Comparison of ENCODE assay signal across 31 cellular contexts in the genomic region with DNA sequence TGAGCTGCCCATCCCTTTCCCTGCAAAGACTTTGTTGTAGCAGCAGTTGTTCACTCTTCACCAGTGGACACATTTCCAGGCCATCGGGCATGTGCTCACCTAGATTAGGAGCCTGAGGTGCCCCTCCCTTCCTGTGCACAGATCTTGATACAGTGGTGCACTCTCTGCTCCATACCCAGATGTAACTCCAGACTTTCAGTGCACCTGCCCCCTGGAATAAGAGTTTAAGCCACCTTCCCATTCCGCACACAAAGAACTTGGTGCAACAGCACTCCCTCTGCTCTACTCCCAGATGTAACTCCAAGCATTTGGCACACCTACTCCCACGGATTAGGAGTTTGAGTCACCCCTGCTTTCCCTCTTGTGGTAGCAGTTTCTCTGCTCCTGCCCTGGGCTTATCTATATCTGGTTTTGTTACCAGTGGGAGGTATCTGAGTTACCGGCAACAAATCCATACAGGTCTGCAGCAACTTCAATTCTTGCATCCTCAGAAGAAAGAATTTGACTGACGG. TPM values are rescaled to one million over a fixed set of nuclear protein-coding genes. Genes with fewer than 3 reads are reported as not detected.
DNase-seq lines count a peak whose midpoint lies in the region; ATAC-seq, FAIRE-seq and TF ChIP-seq lines count a peak whose summit lies in the region.
"Had no signal": no experiment of that assay in that cellular context is flagged by ENCODE, and none has a peak within 500 bp of the region (broad histone marks: within the 10 kb centered on the region; RNA-seq: fewer than 3 reads in every experiment).

No MANE protein-coding gene starts in this region.

- no peak for TF ChIP-seq EP300 in HepG2 (IDR thresholded peaks at IDR 0.05; ENCODE audit: low read depth in 2 of 2, low read length in 2 of 2)
- TF ChIP-seq EP300 in HepG2 (CRISPR knock-in tag; IDR thresholded peaks at IDR 0.05; ENCODE audit: borderline replicate concordance), result no peak
- no peak for TF ChIP-seq EP300 in GM12878 (IDR thresholded peaks at IDR 0.05; ENCODE audit: borderline replicate concordance in 1 of 2, control insufficient read depth in 1 of 2, low read depth in 2 of 2, low read length in 2 of 2)

- H3K4me1 ChIP-seq in HepG2 (ENCODE audit: insufficient read depth, low read length), result no peaks in the 10 kb centered on the region
- peaks cover 0 to 6% (median 0%) of the 10 kb centered on the region in 4 donors for H3K4me1 ChIP-seq in right lobe of liver
- no peaks in the 10 kb centered on the region for H3K4me1 ChIP-seq in GM12878 (ENCODE audit: control insufficient read depth, insufficient read depth, low read length)
- H3K4me1 ChIP-seq: A549, esophagus muscularis mucosa, pancreas, upper lobe of left lung had no signal

- POLR2A ChIA-PET in HepG2 (lab: Yijun Ruan, JAX), result no interaction called here
- POLR2A ChIA-PET in GM12878 (lab: Charles Lee), result no interaction called here

- no peak for TF ChIP-seq POLR2A in HepG2 (IDR thresholded peaks at IDR 0.05; ENCODE audit: insufficient read depth in 1 of 2, low read depth in 2 of 2, low read length in 2 of 2)
- TF ChIP-seq POLR2A in right lobe of liver (IDR thresholded peaks at IDR 0.05), result no peak
- TF ChIP-seq POLR2A in GM12878 (IDR thresholded peaks at IDR 0.05; ENCODE audit: low read depth, low read length), result no peak

- RAD21 ChIA-PET in GM12878 (lab: Charles Lee; ENCODE audit: unreplicated experiment), result no interaction called here

- H3K27me3 ChIP-seq in HepG2 (ENCODE audit: control insufficient read depth in 1 of 2, insufficient read depth in 2 of 2, low read length in 2 of 2) (no peaks in the 10 kb centered on the region), right lobe of liver (no peaks in the 10 kb centered on the region), GM12878 (replicated peaks in 1 of 2; ENCODE audit: control insufficient read depth in 2 of 2, insufficient read depth in 2 of 2, low read length in 1 of 2) (no peaks in the 10 kb centered on the region)
- H3K27me3 ChIP-seq: esophagus muscularis mucosa, pancreas, upper lobe of left lung had no signal

- TF ChIP-seq CTCF in HepG2 (CRISPR knock-in tag; IDR thresholded peaks at IDR 0.05) (no peak), right lobe of liver (IDR thresholded peaks at IDR 0.05) (no peak), GM12878 (IDR thresholded peaks at IDR 0.05 in 2 of 3, conservative IDR thresholded peaks at IDR 0.05 in 1 of 3; ENCODE audit: control insufficient read depth in 2 of 3, extremely low read depth in 1 of 3, insufficient read depth in 1 of 3, low read depth in 3 of 3, low read length in 3 of 3) (no peak)

- H4K20me1 ChIP-seq in HepG2 (ENCODE audit: insufficient read depth, low read length) (no peaks in the 10 kb centered on the region), GM12878 (ENCODE audit: control insufficient read depth, insufficient read depth) (no peaks in the 10 kb centered on the region)

- WGBS in HepG2 (ENCODE audit: low lambda C conversion rate), result 93% methylated on average over 5 of the region's 5 CpGs
- 71% methylated on average over 3 of the region's 5 CpGs for WGBS in right lobe of liver (ENCODE audit: insufficient coverage, low coverage, low lambda C conversion rate, missing lambda C conversion rate)
- 99% methylated on average over 5 of the region's 5 CpGs for WGBS in GM12878 (ENCODE audit: insufficient coverage, insufficient replicate concordance, low lambda C conversion rate, missing lambda C conversion rate)

- SMC1A ChIA-PET in GM12878 (lab: Charles Lee; ENCODE audit: uncharacterized antibody, unreplicated experiment), result interaction anchor here (1.6 kb wide), 1 partner anchor 13 kb away, joined by 3 read pairs; no protein-coding TSS in a partner anchor

- ATAC-seq in HepG2 (peak; percentile 36), right lobe of liver (no peak), GM12878 (peak; percentile 22; the same call in 2 of the 3 replicates)
- ATAC-seq: A549; effector memory CD8-positive, alpha-beta T cell; stimulated activated naive B cell treated with anti-CD40 and anti-IgM and Interleukin-4, amounts not matched to agents 10 μg/mL and 1 μg/mL and 100 μg/mL, for 72 hours had no signal

- CTCF ChIA-PET in HepG2 (lab: Yijun Ruan, JAX; ENCODE audit: low intra/inter-chr PET ratio, low total read pairs), result no interaction called here
- CTCF ChIA-PET in GM12878 (lab: Yijun Ruan, JAX), result no interaction called here

- H2AFZ ChIP-seq in HepG2 (ENCODE audit: low read length) (no peak overlapping the region), GM12878 (ENCODE audit: control insufficient read depth, low read depth, low read length) (no peak overlapping the region)

- H3K4me3 ChIP-seq in HepG2 (replicated peaks in 1 of 3; ENCODE audit: insufficient read depth in 1 of 3, low read depth in 2 of 3, low read length in 3 of 3) (no peak overlapping the region), right lobe of liver (no peak overlapping the region), GM12878 (no peak overlapping the region)
- H3K4me3 ChIP-seq: A549, esophagus muscularis mucosa, pancreas, skin epidermis, upper lobe of left lung had no signal

- FAIRE-seq in HepG2 (lab: Jason Lieb, UNC) (no peak), GM12878 (lab: Jason Lieb, UNC) (no peak)
- FAIRE-seq: A549, GM19239, pancreas had no signal

- H3K36me3 ChIP-seq in HepG2 (replicated peaks in 1 of 2; ENCODE audit: control insufficient read depth in 1 of 2, insufficient read depth in 2 of 2, low read length in 2 of 2), result no peaks in the 10 kb centered on the region
- H3K36me3 ChIP-seq in right lobe of liver, result no peaks in the 10 kb centered on the region
- H3K36me3 ChIP-seq in GM12878 (ENCODE audit: control insufficient read depth in 2 of 2, insufficient read depth in 2 of 2, low read length in 1 of 2), result no peaks in the 10 kb centered on the region
- H3K36me3 ChIP-seq: esophagus muscularis mucosa, pancreas, upper lobe of left lung had no signal

- no TSS peak for BruUV-seq in HepG2 (replicated peaks; lab: Mats Ljungman, UMichigan)
- BruUV-seq in GM12878 (replicated peaks; lab: Mats Ljungman, UMichigan), result no TSS peak

- no peak overlapping the region for H3K9ac ChIP-seq in HepG2 (ENCODE audit: insufficient read depth, low read depth, low read length)
- H3K9ac ChIP-seq in GM12878 (ENCODE audit: control insufficient read depth, insufficient read depth, low read length), result no peak overlapping the region

- no peak overlapping the region for H3K4me2 ChIP-seq in HepG2 (ENCODE audit: low read depth, low read length)
- H3K4me2 ChIP-seq in GM12878 (ENCODE audit: control insufficient read depth, insufficient read depth), result no peak overlapping the region
- H3K4me2 ChIP-seq: A549 had no signal

- in situ Hi-C loops in HepG2 (cut with HindIII; ENCODE audit: extremely low pct_ligation_motif_present, low pct_unique_long_range_greater_than_20kb) (no loop called here), GM12878 (cut with MboI) (no loop called here)

- H3K79me2 ChIP-seq in HepG2 (ENCODE audit: insufficient read depth, low read length) (no peaks in the 10 kb centered on the region), GM12878 (ENCODE audit: control insufficient read depth, insufficient read depth, low read length) (no peaks in the 10 kb centered on the region)

- TF ChIP-seq RAD21 in HepG2 (CRISPR knock-in tag; IDR thresholded peaks at IDR 0.05) (no peak), GM12878 (IDR thresholded peaks at IDR 0.05; ENCODE audit: insufficient read depth, low read depth, low read length) (no peak)

- H3K9me3 ChIP-seq in HepG2 (ENCODE audit: low read length) (peaks cover 10% of the 10 kb centered on the region; the same call in 1 of the 2 replicates), right lobe of liver (no peaks in the 10 kb centered on the region), GM12878 (replicated peaks; ENCODE audit: control insufficient read depth, insufficient read depth, low read length) (peaks cover 7% of the 10 kb centered on the region)

- no peak overlapping the region for H3K27ac ChIP-seq in HepG2 (ENCODE audit: extremely low read length, insufficient read depth, low read length)
- no peak overlapping the region for H3K27ac ChIP-seq in right lobe of liver
- H3K27ac ChIP-seq in GM12878 (ENCODE audit: control insufficient read depth, insufficient read depth), result no peak overlapping the region
- H3K27ac ChIP-seq: A549, esophagus muscularis mucosa, pancreas, skin epidermis, upper lobe of left lung had no signal

- DNase-seq in HepG2 (ENCODE audit: low spot score) (no peak), right lobe of liver (no peak), GM12878 (ENCODE audit: low read depth, low spot score) (no peak), head of caudate nucleus (peak in 22 of 42 donors; percentile 8 to 75 (median 30)), SKM-1 (lab: John Stamatoyannopoulos, UW; ENCODE audit: unreplicated experiment) (no peak), ureter (ENCODE audit: low spot score) (no peak), cerebellar cortex (ENCODE audit: low spot score) (no peak), medulla oblongata (ENCODE audit: extremely low spot score) (no peak)
- DNase-seq: activated CD4-positive, alpha-beta T cell treated with anti-CD3 and anti-CD28 coated beads, Interleukin-2, amount 10 ng/mL, durations not matched to agents 24 days and 14 days; activated effector memory CD4-positive, alpha-beta T cell treated with Interleukin-2 at 50 U/mL for 16 hours; aorta; central memory CD4-positive, alpha-beta T cell; DMS79 treated with DMSO at 0.1 percent for 48 hours; effector memory CD8-positive, alpha-beta T cell; GOT3; hypothalamus; immature natural killer cell; KG1; mammary epithelial cell; NCI-H1417 treated with DMSO at 0.1 percent for 48 hours; NCI-H2227 treated with DMSO at 0.1 percent for 48 hours; pancreas; retina; stimulated activated naive B cell treated with anti-CD40 and anti-IgM and Interleukin-4, amounts not matched to agents 10 μg/mL and 1 μg/mL and 100 μg/mL, for 72 hours; substantia nigra; T-helper 9 cell; upper lobe of left lung had no signal

- intact Hi-C loops in HepG2 (cut with micrococcal nuclease; ENCODE audit: unreplicated experiment) (no loop called here), right lobe of liver (cut with DNase I) (no loop called here), GM12878 (cut with micrococcal nuclease; ENCODE audit: unreplicated experiment) (no loop called here), head of caudate nucleus (cut with DNase I) (no loop called here)

RNA-seq across cellular contexts. Expression of gene PLK4, which starts 36.0 kb away (rescaled TPM):
- 46.1 and 52.4 TPM in 2 replicates for total RNA-seq in HepG2 (2016; rRNA removed; fragmentation: Illumina TruSeq; extraction: Trizol)
- total RNA-seq in HepG2 (2016; cell fraction: cytosol; rRNA removed; fragmentation: Illumina TruSeq; extraction: Trizol; ENCODE audit: low read depth), result 4.0 and 4.8 TPM in 2 replicates
- total RNA-seq in HepG2 (2016; cell fraction: insoluble cytoplasmic fraction; rRNA removed; fragmentation: Illumina TruSeq; extraction: Trizol), result 37.2 and 43.6 TPM in 2 replicates
- total RNA-seq in HepG2 (2016; cell fraction: membrane; rRNA removed; fragmentation: Illumina TruSeq; extraction: Trizol), result 22.0 and 25.6 TPM in 2 replicates
- total RNA-seq in HepG2 (2016; cell fraction: nucleus; rRNA removed; fragmentation: Illumina TruSeq; extraction: Trizol), result 58.1 and 65.6 TPM in 2 replicates
- 11.1 and 22.4 TPM in 2 replicates for polyA plus RNA-seq in HepG2 (2011; rRNA removed)
- 4.5 and 5.7 TPM in 2 replicates for polyA plus RNA-seq in HepG2 (2011; cell fraction: cytosol; rRNA removed)
- 23.7 and 34.7 TPM in 2 replicates for polyA plus RNA-seq in HepG2 (2011; cell fraction: nucleus; rRNA removed)
- 6.6 and 14.8 TPM in 2 replicates for polyA plus RNA-seq in HepG2 (2012)
- polyA plus RNA-seq in HepG2 (2016; cell fraction: cytosol; fragmentation: Illumina TruSeq; extraction: Trizol; ENCODE audit: low read depth), result 2.2 and 2.5 TPM in 2 replicates
- 37.8 and 41.1 TPM in 2 replicates for polyA plus RNA-seq in HepG2 (2016; cell fraction: insoluble cytoplasmic fraction; fragmentation: Illumina TruSeq; extraction: Trizol; ENCODE audit: low read depth)
- polyA plus RNA-seq in HepG2 (2016; cell fraction: membrane; fragmentation: Illumina TruSeq; extraction: Trizol; ENCODE audit: low read depth), result 11.1 and 12.0 TPM in 2 replicates
- polyA plus RNA-seq in HepG2 (2016; cell fraction: nucleus; fragmentation: Illumina TruSeq; extraction: Trizol; ENCODE audit: insufficient read depth, low read depth), result 85.5 and 93.8 TPM in 2 replicates
- 10.6 and 11.4 TPM in 2 replicates for polyA minus RNA-seq in HepG2 (2011; rRNA and poly(A)+ RNA removed; ENCODE audit: low replicate concordance)
- polyA minus RNA-seq in HepG2 (2011; cell fraction: cytosol; rRNA and poly(A)+ RNA removed), result 5.3 and 6.0 TPM in 2 replicates
- 35.3 and 46.9 TPM in 2 replicates for polyA minus RNA-seq in HepG2 (2011; cell fraction: nucleus; rRNA and poly(A)+ RNA removed)
- total RNA-seq in right lobe of liver, result 1 to 10 TPM in 2 of 6 experiments, under 1 TPM in 4; 0.29 to 1.4 (median 0.93) TPM
- total RNA-seq in GM12878 (2013; cell fraction: nucleolus; rRNA removed), result 39.9 and 41.7 TPM in 2 replicates
- 49.1 and 49.2 TPM in 2 replicates for total RNA-seq in GM12878 (2014; rRNA removed)
- 40.1 and 46.4 TPM in 2 replicates for total RNA-seq in GM12878 (2014; rRNA removed; fragmentation: Illumina TruSeq; extraction: Trizol)
- 34.7 and 34.8 TPM in 2 replicates for total RNA-seq in GM12878 (2021)
- polyA plus RNA-seq in GM12878 (2011; ENCODE audit: low read depth), result 14.0 TPM
- polyA plus RNA-seq in GM12878 (2011; rRNA removed), result 54.9 and 90.6 TPM in 2 replicates
- 17.9 and 20.1 TPM in 2 replicates for polyA plus RNA-seq in GM12878 (2011; cell fraction: cytosol; rRNA removed)
- polyA plus RNA-seq in GM12878 (2011; cell fraction: nucleus; rRNA removed), result 89.1 and 97.9 TPM in 2 replicates
- 15.3 and 18.8 TPM in 2 replicates for polyA plus RNA-seq in GM12878 (2012)
- polyA plus RNA-seq in GM12878 (2014; fragmentation: Illumina TruSeq; extraction: Trizol), result 48.4 and 65.1 TPM in 2 replicates
- 10 to 100 TPM; 16.6 to 17.5 TPM for polyA plus RNA-seq in GM12878 (2014; fragmentation: Nextera tagmentation; extraction: Ambion mirVana)
- 55.3 and 61.1 TPM in 2 replicates for polyA plus RNA-seq in GM12878 (2014; rRNA removed)
- polyA plus RNA-seq in GM12878 (2016; fragmentation: Nextera tagmentation; extraction: Ambion mirVana), result 10 to 100 TPM; 44.4 to 45.3 TPM
- polyA minus RNA-seq in GM12878 (2011; rRNA and poly(A)+ RNA removed), result 24.1 and 40.5 TPM in 2 replicates
- 8.2 and 10.5 TPM in 2 replicates for polyA minus RNA-seq in GM12878 (2011; cell fraction: cytosol; rRNA and poly(A)+ RNA removed)
- polyA minus RNA-seq in GM12878 (2011; cell fraction: nucleus; rRNA and poly(A)+ RNA removed), result 26.2 and 32.5 TPM in 2 replicates
- total RNA-seq in ureter, result 4.7 TPM

Comparison
In these comparisons a context has a peak if more than half of its experiments do, and no peak if none do; other contexts are left out.
1. ATAC-seq: peak in HepG2 (single experiment) and GM12878 (single experiment); none in right lobe of liver (0 of 4).
2. DNase-seq: peak in head of caudate nucleus (22 of 42); none in HepG2 (single experiment), right lobe of liver (0 of 3), GM12878 (single experiment), SKM-1 (single experiment), ureter (single experiment), cerebellar cortex (single experiment) and medulla oblongata (single experiment).